In genomic region chr22:36363378-36363931, GRCh38 we compare ENCODE assay signal across 10 cellular contexts. TPM values are rescaled to one million over a fixed set of nuclear protein-coding genes. Genes with fewer than 3 reads are reported as not detected.
DNase-seq lines count a peak whose midpoint lies in the region; ATAC-seq, FAIRE-seq and TF ChIP-seq lines count a peak whose summit lies in the region.
"Had no signal": no experiment of that assay in that cellular context is flagged by ENCODE, and none has a peak within 500 bp of the region (broad histone marks: within the 10 kb centered on the region; RNA-seq: fewer than 3 reads in every experiment).

No MANE protein-coding gene starts in this region.

- H3K9ac ChIP-seq in keratinocyte (ENCODE audit: control insufficient read depth, extremely low read depth, insufficient read depth, low read length): peak overlapping the region; percentile 20

- ATAC-seq in HG02588 (IDR thresholded peaks at IDR 0.05; ENCODE audit: unreplicated experiment): no peak
- no peak for ATAC-seq in HG03159 (IDR thresholded peaks at IDR 0.05; ENCODE audit: unreplicated experiment)

- H3K27ac Mint-ChIP-seq in T-helper 2 cell treated with Interferon-gamma antibody and Interleukin-4, amounts not matched to agents 5 μg/mL and 100 μg/mL, for 36 hours: peak overlapping the region; percentile 94
- peak overlapping the region; percentile 85 for H3K27ac Mint-ChIP-seq in activated CD4-positive, alpha-beta memory T cell treated with anti-CD3 and anti-CD28 coated beads for 36 hours

- H3K4me2 ChIP-seq in keratinocyte (ENCODE audit: control insufficient read depth, extremely low read depth, insufficient read depth, low read depth, low read length): peak overlapping the region; percentile 17

- no peaks in the 10 kb centered on the region for H3K27me3 Mint-ChIP-seq in T-helper 2 cell treated with Interferon-gamma antibody and Interleukin-4, amounts not matched to agents 5 μg/mL and 100 μg/mL, for 36 hours (ENCODE audit: low read depth)
- no peaks in the 10 kb centered on the region for H3K27me3 Mint-ChIP-seq in activated CD4-positive, alpha-beta memory T cell treated with anti-CD3 and anti-CD28 coated beads for 36 hours

- H3K4me3 ChIP-seq in keratinocyte (ENCODE audit: control insufficient read depth in 2 of 3, extremely low read depth in 1 of 3, insufficient read depth in 2 of 3, low read depth in 1 of 3, low read length in 3 of 3) (no peak overlapping the region), stomach (peak overlapping the region in 2 of 4 donors; percentile 5 to 8)

- H3K4me1 ChIP-seq in keratinocyte (ENCODE audit: control insufficient read depth, extremely low read depth, insufficient read depth, low read length): peaks cover 96% of the 10 kb centered on the region
- H3K4me1 ChIP-seq in stomach: peaks cover 98 to 100% (median 100%) of the 10 kb centered on the region in 4 donors

- H3K27me3 ChIP-seq in keratinocyte (ENCODE audit: control insufficient read depth, extremely low read depth, insufficient read depth, low read length): no peaks in the 10 kb centered on the region
- no peaks in the 10 kb centered on the region for H3K27me3 ChIP-seq in stomach

- peaks cover 99% of the 10 kb centered on the region for H3K79me2 ChIP-seq in keratinocyte (ENCODE audit: control insufficient read depth, insufficient read depth, low read length)

- intact Hi-C loops in activated CD4-positive, alpha-beta memory T cell treated with anti-CD3 and anti-CD28 coated beads for 36 hours (cut with micrococcal nuclease): no loop called here
- intact Hi-C loops in stomach (cut with DNase I; ENCODE audit: low total_unique reads): loop anchor here (10.0 kb wide), 1 partner anchor 111 kb away; no protein-coding TSS in a partner anchor

- H3K4me3 Mint-ChIP-seq in T-helper 2 cell treated with Interferon-gamma antibody and Interleukin-4, amounts not matched to agents 5 μg/mL and 100 μg/mL, for 36 hours: peak overlapping the region; percentile 79
- H3K4me3 Mint-ChIP-seq in activated CD4-positive, alpha-beta memory T cell treated with anti-CD3 and anti-CD28 coated beads for 36 hours: peak overlapping the region; percentile 60

- POLR2A ChIA-PET in activated CD4-positive, alpha-beta memory T cell treated with anti-CD3 and anti-CD28 coated beads for 36 hours (lab: Charles Lee): interaction anchor here (0.7 to 3.7 kb wide), 6 partner anchors 16 to 31 kb away, joined by 3 to 28 read pairs (median 5); partner anchors contain the start of gene MYH9

- dilution Hi-C loops in keratinocyte (cut with MboI; ENCODE audit: extremely low pct_ligation_motif_present, low sequenced_read_pairs): no loop called here

- peaks cover 78% of the 10 kb centered on the region for H3K4me1 Mint-ChIP-seq in T-helper 2 cell treated with Interferon-gamma antibody and Interleukin-4, amounts not matched to agents 5 μg/mL and 100 μg/mL, for 36 hours (ENCODE audit: low read depth)
- peaks cover 96% of the 10 kb centered on the region for H3K4me1 Mint-ChIP-seq in activated CD4-positive, alpha-beta memory T cell treated with anti-CD3 and anti-CD28 coated beads for 36 hours (ENCODE audit: low read depth)

- 15 to 63% (median 34%) methylated on average over 4 of the region's 4 CpGs for WGBS in stomach, 5 donors

- H3K9me3 Mint-ChIP-seq in T-helper 2 cell treated with Interferon-gamma antibody and Interleukin-4, amounts not matched to agents 5 μg/mL and 100 μg/mL, for 36 hours: no peaks in the 10 kb centered on the region
- no peaks in the 10 kb centered on the region for H3K9me3 Mint-ChIP-seq in activated CD4-positive, alpha-beta memory T cell treated with anti-CD3 and anti-CD28 coated beads for 36 hours

- no peak for TF ChIP-seq POLR2A in stomach (IDR thresholded peaks at IDR 0.05)

- TF ChIP-seq EP300 in stomach (IDR thresholded peaks at IDR 0.05): no peak

- DNase-seq in T-helper 2 cell treated with Interferon-gamma antibody and Interleukin-4, amounts not matched to agents 5 μg/mL and 100 μg/mL, for 36 hours (ENCODE audit: low spot score): no peak
- DNase-seq in T-helper 2 cell (no peak), keratinocyte (ENCODE audit: low read depth, low spot score) (no peak), stomach (peak; percentile 65), C1 segment of cervical spinal cord (lab: John Stamatoyannopoulos, UW) (no peak)
- no peak for DNase-seq in activated CD4-positive, alpha-beta memory T cell treated with anti-CD3 and anti-CD28 coated beads for 36 hours
- DNase-seq: AML-193, KBM-7 had no signal

- H3K36me3 Mint-ChIP-seq in T-helper 2 cell treated with Interferon-gamma antibody and Interleukin-4, amounts not matched to agents 5 μg/mL and 100 μg/mL, for 36 hours (ENCODE audit: low read depth): peaks cover 51% of the 10 kb centered on the region
- H3K36me3 Mint-ChIP-seq in activated CD4-positive, alpha-beta memory T cell treated with anti-CD3 and anti-CD28 coated beads for 36 hours: peaks cover 29% of the 10 kb centered on the region

- CTCF ChIA-PET in activated CD4-positive, alpha-beta memory T cell treated with anti-CD3 and anti-CD28 coated beads for 36 hours (lab: Charles Lee): interaction anchor here (0.7 to 2.8 kb wide), 4 partner anchors 13 to 63 kb away, joined by 4 to 21 read pairs (median 4); no protein-coding TSS in a partner anchor

- peak overlapping the region; percentile 49 for H3K27ac ChIP-seq in keratinocyte (ENCODE audit: control insufficient read depth, insufficient read depth, low read length)
- peak overlapping the region; percentile 82 to 100 (median 95) for H3K27ac ChIP-seq in stomach

- TF ChIP-seq CTCF in keratinocyte (optimal IDR thresholded peaks at IDR 0.05 in 1 of 3, IDR thresholded peaks at IDR 0.05 in 1 of 3, conservative IDR thresholded peaks at IDR 0.05 in 1 of 3; ENCODE audit: extremely low read depth in 1 of 3, insufficient read depth in 2 of 3, low read length in 3 of 3) (no peak), stomach (IDR thresholded peaks at IDR 0.05) (no peak)

- no peak overlapping the region for H2AFZ ChIP-seq in keratinocyte (ENCODE audit: control insufficient read depth, low read length)

- H3K36me3 ChIP-seq in keratinocyte (ENCODE audit: control insufficient read depth in 2 of 2, extremely low read depth in 1 of 2, insufficient read depth in 2 of 2, low read length in 2 of 2) (peaks cover 34 to 55% of the 10 kb centered on the region in 2 experiments), stomach (peaks cover 0 to 7% (median 4%) of the 10 kb centered on the region in 4 donors)

- no peak for FAIRE-seq in keratinocyte (lab: Jason Lieb, UNC)

- peaks cover 7% of the 10 kb centered on the region for H3K9me1 ChIP-seq in keratinocyte (ENCODE audit: control insufficient read depth, extremely low read depth, insufficient read depth, low read length)

- no peaks in the 10 kb centered on the region for H3K9me3 ChIP-seq in keratinocyte (ENCODE audit: control insufficient read depth, low read depth, low read length)
- H3K9me3 ChIP-seq in stomach: no peaks in the 10 kb centered on the region

- peaks cover 90% of the 10 kb centered on the region for H4K20me1 ChIP-seq in keratinocyte (ENCODE audit: control insufficient read depth, extremely low read depth, insufficient read depth, low read length)

RNA-seq across cellular contexts. Expression of gene MYH9, which starts 24.3 kb away (rescaled TPM):
- total RNA-seq in activated CD4-positive, alpha-beta memory T cell treated with anti-CD3 and anti-CD28 coated beads for 36 hours: 100 to 1,000 TPM; 712 to 720 TPM
- 277 to 489 TPM (median 351 TPM) in 3 replicates for polyA plus RNA-seq in keratinocyte
- 526 TPM for polyA plus RNA-seq in keratinocyte (2011; ENCODE audit: low read depth)
- 357 and 388 TPM in 2 replicates for polyA plus RNA-seq in keratinocyte (2011; cell fraction: cytosol; rRNA removed)
- 864 and 995 TPM in 2 replicates for polyA plus RNA-seq in keratinocyte (2011; cell fraction: nucleus; rRNA removed)
- polyA plus RNA-seq in keratinocyte (2012; ENCODE audit: low replicate concordance): 168 and 903 TPM in 2 replicates
- 752 to 1,882 TPM (median 1,066 TPM) in 3 replicates for polyA minus RNA-seq in keratinocyte
- 461 TPM for polyA minus RNA-seq in keratinocyte (2011; cell fraction: cytosol; rRNA and poly(A)+ RNA removed)
- 623 and 1,627 TPM in 2 replicates for polyA minus RNA-seq in keratinocyte (2011; cell fraction: nucleus; rRNA and poly(A)+ RNA removed)
- total RNA-seq in stomach: 100 to 1,000 TPM; 155 to 620 (median 272) TPM
- polyA plus RNA-seq in stomach: 10 to 100 TPM; 46.7 to 79.3 (median 54.3) TPM
